8 cellular contexts compared by ENCODE assay signal in the genomic region with DNA sequence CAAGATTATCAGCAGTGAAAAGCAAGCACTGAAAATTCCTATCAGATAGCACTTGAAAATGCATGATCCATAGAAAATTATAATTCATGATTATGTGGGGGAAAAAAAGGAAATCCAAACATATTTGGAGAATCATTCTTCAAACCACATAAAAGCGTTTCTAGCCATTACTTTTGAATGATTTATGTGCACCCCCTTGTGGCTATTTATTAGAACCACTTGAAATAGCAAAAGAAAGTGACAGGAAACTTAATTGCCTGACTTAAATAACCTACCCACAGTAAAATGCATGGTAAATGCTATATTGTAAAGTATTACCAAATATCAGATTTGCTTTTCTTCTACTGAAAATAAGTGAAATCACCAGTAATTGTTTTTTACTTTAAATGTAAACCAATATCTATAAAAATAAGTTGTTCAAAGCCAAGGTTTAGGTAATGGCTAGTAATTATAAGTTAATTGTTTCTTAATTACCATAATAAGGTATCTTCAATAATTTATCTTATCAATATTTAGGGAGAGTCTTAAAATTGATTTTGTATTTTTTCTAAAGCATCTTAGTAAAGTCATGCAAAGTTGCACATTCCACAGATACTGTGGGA.
DNase-seq lines count a peak whose midpoint lies in the region; ATAC-seq and TF ChIP-seq lines count a peak whose summit lies in the region.

No MANE protein-coding gene starts in this region.

- ATAC-seq in HG02642 (IDR thresholded peaks at IDR 0.05; ENCODE audit: poor library complexity, unreplicated experiment) = peak; percentile 48
- no peak for ATAC-seq in HG03342 (IDR thresholded peaks at IDR 0.05; ENCODE audit: unreplicated experiment)
- ATAC-seq in GM21528 (IDR thresholded peaks at IDR 0.05; ENCODE audit: low FRiP score, unreplicated experiment) = no peak
- no peak for ATAC-seq in HG03280 (IDR thresholded peaks at IDR 0.05; ENCODE audit: unreplicated experiment)

- no peak overlapping the region for H3K4me3 ChIP-seq in cardiac fibroblast (replicated peaks in 1 of 2; ENCODE audit: low read depth in 2 of 2, low read length in 2 of 2)

- peak; percentile 50 for TF ChIP-seq CTCF in cardiac fibroblast (IDR thresholded peaks at IDR 0.05; ENCODE audit: low read depth, low read length)

- peak; percentile 85 for DNase-seq in DMS53 (lab: John Stamatoyannopoulos, UW)
- DNase-seq in NCI-H748 treated with DMSO at 0.1 percent for 48 hours (lab: John Stamatoyannopoulos, UW) = peak; percentile 23
- DNase-seq in cardiac fibroblast (ENCODE audit: low read depth in 2 of 2) = peak; percentile 81 to 83
- DNase-seq in myocyte (ENCODE audit: low read depth) = peak; percentile 65

Comparison
In these comparisons a context has a peak if more than half of its experiments do, and no peak if none do; other contexts are left out.
1. DNase-seq: peak in every context shown above with its lines; median percentile 85 in DMS53; 82 in cardiac fibroblast; 65 in myocyte; 23 in NCI-H748 treated with DMSO at 0.1 percent for 48 hours.